In the genomic region with DNA sequence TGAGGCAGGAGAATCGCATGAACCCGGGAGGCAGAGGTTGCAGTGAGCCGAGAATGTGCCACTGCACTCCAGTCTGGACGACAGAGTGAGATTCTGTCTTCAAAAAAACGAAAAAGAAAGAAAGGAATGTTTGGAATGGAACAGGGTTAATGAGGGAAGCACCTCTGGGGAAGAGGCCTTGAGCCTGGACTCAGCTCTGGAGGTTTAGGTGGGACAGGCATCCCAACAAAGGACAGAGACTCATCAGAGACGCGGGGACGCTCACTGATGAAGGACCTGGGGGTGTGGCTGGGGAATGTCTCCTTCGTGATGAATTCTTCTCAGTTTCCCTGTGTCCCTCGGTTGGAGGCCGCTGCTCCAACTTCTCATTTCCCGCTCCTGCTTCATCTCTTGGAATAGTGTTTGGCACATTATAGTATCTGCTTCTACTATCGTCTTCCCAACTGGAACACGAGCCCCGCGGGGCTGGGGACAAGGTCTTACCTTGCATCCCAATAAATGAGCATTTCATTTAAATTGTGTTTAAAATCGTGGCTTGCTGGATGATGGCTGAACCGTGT, we compare ENCODE assay signal across 19 cellular contexts. TPM values are rescaled to one million over a fixed set of nuclear protein-coding genes. Genes with fewer than 3 reads are reported as not detected.
"Had no signal": no experiment of that assay in that cellular context is flagged by ENCODE, and none has a peak within 500 bp of the region (broad histone marks: within the 10 kb centered on the region; RNA-seq: fewer than 3 reads in every experiment).

No MANE protein-coding gene starts in this region.

- ATAC-seq: activated naive CD4-positive, alpha-beta T cell treated with anti-CD3 and anti-CD28 coated beads, Interleukin-2, amount 50 U/mL, for 72 hours; heart right ventricle; natural killer cell; stimulated activated naive CD8-positive, alpha-beta T cell treated with anti-CD3 and anti-CD28 coated beads, Interleukin-15, Interleukin-2, amounts not matched to agents 100 U/mL and 50 U/mL, for 24 hours had no signal

- H3K4me1 ChIP-seq: adrenal gland, breast epithelium, tibial artery had no signal

- H3K27ac ChIP-seq: adrenal gland, breast epithelium, esophagus squamous epithelium, heart right ventricle, neutrophil, tibial artery had no signal

- H3K9me3 ChIP-seq: adrenal gland, breast epithelium, esophagus squamous epithelium, heart right ventricle, neutrophil, tibial artery had no signal

- H3K4me3 ChIP-seq: adrenal gland, breast epithelium, esophagus squamous epithelium, heart right ventricle, tibial artery had no signal

- H3K36me3 ChIP-seq: adrenal gland, breast epithelium, esophagus squamous epithelium, heart right ventricle, neutrophil, tibial artery had no signal

- DNase-seq: activated CD4-positive, alpha-beta T cell treated with anti-CD3 and anti-CD28 coated beads for 1 hour; activated CD4-positive, alpha-beta T cell treated with anti-CD3 and anti-CD28 coated beads, Interleukin-2, amount 50 U/mL, for 4 hours; activated gamma-delta T cell treated with Interleukin-2 at 50 U/mL for 16 hours; cerebellar nuclear complex; effector memory CD4-positive, alpha-beta T cell; esophagus squamous epithelium; heart right ventricle; immature natural killer cell; natural killer cell; stimulated activated naive CD8-positive, alpha-beta T cell treated with anti-CD3 and anti-CD28 coated beads, Interleukin-15, Interleukin-2, amounts not matched to agents 100 U/mL and 50 U/mL, for 24 hours; substantia nigra; tibial artery had no signal

- H3K27me3 ChIP-seq: adrenal gland, breast epithelium, heart right ventricle, neutrophil had no signal

RNA-seq across cellular contexts. Expression of gene KIF25, which starts 27.6 kb away (rescaled TPM):
- total RNA-seq: activated naive CD4-positive, alpha-beta T cell treated with anti-CD3 and anti-CD28 coated beads, Interleukin-2, amount 50 U/mL, for 72 hours; activated T-helper 1 cell treated with anti-CD3 and anti-CD28 coated beads, Interleukin-12 subunit alpha, Interleukin-12 subunit beta, Interleukin-2, Interleukin-4 antibody, amounts not matched to agents 30 ng/mL and 10 ng/mL and 1 ng/mL, durations not matched to agents 14 hours and 24 hours and 36 hours; adrenal gland; astrocyte; endothelial cell of umbilical vein; natural killer cell had no signal

RNA-seq across cellular contexts. Expression of gene FRMD1, which starts 54.0 kb away (rescaled TPM):
- total RNA-seq: activated naive CD4-positive, alpha-beta T cell treated with anti-CD3 and anti-CD28 coated beads, Interleukin-2, amount 50 U/mL, for 72 hours; activated T-helper 1 cell treated with anti-CD3 and anti-CD28 coated beads, Interleukin-12 subunit alpha, Interleukin-12 subunit beta, Interleukin-2, Interleukin-4 antibody, amounts not matched to agents 30 ng/mL and 10 ng/mL and 1 ng/mL, durations not matched to agents 14 hours and 24 hours and 36 hours; astrocyte; endothelial cell of umbilical vein; natural killer cell had no signal
